Comparison of ENCODE assay signal across 13 cellular contexts in genomic region chr3:14377044-14377837, GRCh38. TPM values are rescaled to one million over a fixed set of nuclear protein-coding genes. Genes with fewer than 3 reads are reported as not detected.
DNase-seq lines count a peak whose midpoint lies in the region; ATAC-seq and TF ChIP-seq lines count a peak whose summit lies in the region.
"Had no signal": no experiment of that assay in that cellular context is flagged by ENCODE, and none has a peak within 500 bp of the region (broad histone marks: within the 10 kb centered on the region; RNA-seq: fewer than 3 reads in every experiment).

No MANE protein-coding gene starts in this region.

- H3K4me2 ChIP-seq in neural progenitor cell = no peak overlapping the region

- no peak for ATAC-seq in activated CD4-positive, alpha-beta T cell treated with anti-CD3 and anti-CD28 coated beads for 36 hours
- ATAC-seq in CD8-positive, alpha-beta T cell = no peak
- ATAC-seq in activated T-helper 17 cell treated with anti-CD3 and anti-CD28 coated beads, Interleukin-2, amount 50 U/mL, for 72 hours (replicated peaks) = no peak

- peaks cover 2% of the 10 kb centered on the region for H3K27me3 Mint-ChIP-seq in activated CD4-positive, alpha-beta T cell treated with anti-CD3 and anti-CD28 coated beads, Interleukin-2, amount 10 ng/mL, durations not matched to agents 24 days and 14 days
- H3K27me3 Mint-ChIP-seq in activated CD4-positive, alpha-beta T cell treated with anti-CD3 and anti-CD28 coated beads for 36 hours = no peaks in the 10 kb centered on the region
- H3K27me3 Mint-ChIP-seq in CD8-positive, alpha-beta T cell (ENCODE audit: low read depth) = no peaks in the 10 kb centered on the region
- no peaks in the 10 kb centered on the region for H3K27me3 Mint-ChIP-seq in activated T-helper 17 cell treated with anti-CD3 and anti-CD28 coated beads, Interleukin-2, amount 50 U/mL, for 72 hours
- H3K27me3 Mint-ChIP-seq in neural progenitor cell (ENCODE audit: insufficient read depth, low read depth) = peaks cover 8% of the 10 kb centered on the region

- H3K36me3 Mint-ChIP-seq in activated CD4-positive, alpha-beta T cell treated with anti-CD3 and anti-CD28 coated beads, Interleukin-2, amount 10 ng/mL, durations not matched to agents 24 days and 14 days (ENCODE audit: low read depth) = no peaks in the 10 kb centered on the region
- H3K36me3 Mint-ChIP-seq in activated CD4-positive, alpha-beta T cell treated with anti-CD3 and anti-CD28 coated beads for 36 hours (ENCODE audit: low read depth) = no peaks in the 10 kb centered on the region
- no peaks in the 10 kb centered on the region for H3K36me3 Mint-ChIP-seq in CD8-positive, alpha-beta T cell
- H3K36me3 Mint-ChIP-seq in activated T-helper 17 cell treated with anti-CD3 and anti-CD28 coated beads, Interleukin-2, amount 50 U/mL, for 72 hours (ENCODE audit: low read depth) = no peaks in the 10 kb centered on the region
- no peaks in the 10 kb centered on the region for H3K36me3 Mint-ChIP-seq in neural progenitor cell

- H3K4me3 ChIP-seq in CD8-positive, alpha-beta T cell (ENCODE audit: low read depth, low read length) = no peak overlapping the region
- H3K4me3 ChIP-seq in neural progenitor cell = no peak overlapping the region
- H3K4me3 ChIP-seq: tibial artery had no signal

- no peak for DNase-seq in activated CD4-positive, alpha-beta T cell treated with anti-CD3 and anti-CD28 coated beads, Interleukin-2, amount 10 ng/mL, durations not matched to agents 24 days and 14 days
- no peak for DNase-seq in activated CD4-positive, alpha-beta T cell treated with anti-CD3 and anti-CD28 coated beads for 36 hours
- no peak for DNase-seq in CD8-positive, alpha-beta T cell
- DNase-seq in neural progenitor cell (ENCODE audit: low spot score) = no peak
- no peak for DNase-seq in kidney tubule cell (ENCODE audit: low spot score)
- no peak for DNase-seq in activated effector memory CD4-positive, alpha-beta T cell treated with anti-CD3 and anti-CD28 coated beads, Interleukin-2, amount 50 U/mL, for 16 hours
- DNase-seq in nucleus accumbens (lab: John Stamatoyannopoulos, UW) = no peak
- DNase-seq: NCI-H1417; NCI-H526; stimulated activated CD4-positive, alpha-beta T cell treated with anti-CD3 and anti-CD28 coated beads, Interleukin-12 subunit alpha, Interleukin-12 subunit beta, amount 100 ng/mL, for 4 hours; tibial artery had no signal

- H3F3A ChIP-seq in neural progenitor cell (ENCODE audit: low read depth) = no peaks in the 10 kb centered on the region

- H3K4me1 ChIP-seq in CD8-positive, alpha-beta T cell (ENCODE audit: insufficient read depth, low read length) = peaks cover 16% of the 10 kb centered on the region
- peaks cover 7% of the 10 kb centered on the region for H3K4me1 ChIP-seq in neural progenitor cell

- H3K9me3 ChIP-seq in CD8-positive, alpha-beta T cell (ENCODE audit: low read length) = no peaks in the 10 kb centered on the region
- no peaks in the 10 kb centered on the region for H3K9me3 ChIP-seq in neural progenitor cell (ENCODE audit: low read depth)
- H3K9me3 ChIP-seq: tibial artery had no signal

- H3K9ac ChIP-seq in neural progenitor cell = no peak overlapping the region

- no peaks in the 10 kb centered on the region for H3K27me3 ChIP-seq in CD8-positive, alpha-beta T cell (ENCODE audit: insufficient read depth, low read length)
- no peaks in the 10 kb centered on the region for H3K27me3 ChIP-seq in neural progenitor cell
- H3K27me3 ChIP-seq: tibial artery had no signal

- TF ChIP-seq CTCF in CD8-positive, alpha-beta T cell (IDR thresholded peaks at IDR 0.05) = no peak
- no peak for TF ChIP-seq CTCF in neural progenitor cell (IDR thresholded peaks at IDR 0.05)

- H2AFZ ChIP-seq in neural progenitor cell (replicated peaks) = no peak overlapping the region

- POLR2A ChIA-PET in activated CD4-positive, alpha-beta T cell treated with anti-CD3 and anti-CD28 coated beads for 36 hours (lab: Charles Lee) = no interaction called here
- POLR2A ChIA-PET in CD8-positive, alpha-beta T cell (lab: Charles Lee) = interaction anchor here (1.0 kb wide), 1 partner anchor 15 kb away, joined by 3 read pairs; no protein-coding TSS in a partner anchor

- peak overlapping the region; percentile 64 for H3K27ac Mint-ChIP-seq in activated CD4-positive, alpha-beta T cell treated with anti-CD3 and anti-CD28 coated beads, Interleukin-2, amount 10 ng/mL, durations not matched to agents 24 days and 14 days
- no peak overlapping the region for H3K27ac Mint-ChIP-seq in activated CD4-positive, alpha-beta T cell treated with anti-CD3 and anti-CD28 coated beads for 36 hours
- H3K27ac Mint-ChIP-seq in CD8-positive, alpha-beta T cell = peak overlapping the region; percentile 22
- peak overlapping the region; percentile 84 for H3K27ac Mint-ChIP-seq in activated T-helper 17 cell treated with anti-CD3 and anti-CD28 coated beads, Interleukin-2, amount 50 U/mL, for 72 hours
- peak overlapping the region; percentile 42 for H3K27ac Mint-ChIP-seq in neural progenitor cell

- CTCF ChIA-PET in activated CD4-positive, alpha-beta T cell treated with anti-CD3 and anti-CD28 coated beads for 36 hours (lab: Charles Lee) = interaction anchor here (0.6 kb wide), 1 partner anchor 21 kb away, joined by 3 read pairs; no protein-coding TSS in a partner anchor
- CTCF ChIA-PET in CD8-positive, alpha-beta T cell (lab: Charles Lee) = interaction anchor here (0.6 to 3.2 kb wide), 3 partner anchors 90 to 161 kb away, joined by 3 to 15 read pairs (median 4); no protein-coding TSS in a partner anchor

- H3K79me2 ChIP-seq in neural progenitor cell (ENCODE audit: low read depth) = no peaks in the 10 kb centered on the region

- intact Hi-C loops in activated CD4-positive, alpha-beta T cell treated with anti-CD3 and anti-CD28 coated beads, Interleukin-2, amount 10 ng/mL, durations not matched to agents 24 days and 14 days (cut with micrococcal nuclease) = no loop called here
- intact Hi-C loops in activated CD4-positive, alpha-beta T cell treated with anti-CD3 and anti-CD28 coated beads for 36 hours (cut with DNase I, micrococcal nuclease) = no loop called here
- intact Hi-C loops in CD8-positive, alpha-beta T cell (cut with DNase I, micrococcal nuclease) = no loop called here

- H4K20me1 ChIP-seq in neural progenitor cell (ENCODE audit: low read depth) = no peaks in the 10 kb centered on the region

- H3K4me3 Mint-ChIP-seq in activated CD4-positive, alpha-beta T cell treated with anti-CD3 and anti-CD28 coated beads, Interleukin-2, amount 10 ng/mL, durations not matched to agents 24 days and 14 days = no peak overlapping the region
- no peak overlapping the region for H3K4me3 Mint-ChIP-seq in activated CD4-positive, alpha-beta T cell treated with anti-CD3 and anti-CD28 coated beads for 36 hours
- no peak overlapping the region for H3K4me3 Mint-ChIP-seq in CD8-positive, alpha-beta T cell
- H3K4me3 Mint-ChIP-seq in activated T-helper 17 cell treated with anti-CD3 and anti-CD28 coated beads, Interleukin-2, amount 50 U/mL, for 72 hours = peak overlapping the region; percentile 47
- H3K4me3 Mint-ChIP-seq in neural progenitor cell = no peak overlapping the region

- H3K36me3 ChIP-seq in CD8-positive, alpha-beta T cell (ENCODE audit: insufficient read depth, low read length) = no peaks in the 10 kb centered on the region
- H3K36me3 ChIP-seq in neural progenitor cell = no peaks in the 10 kb centered on the region
- H3K36me3 ChIP-seq: tibial artery had no signal

- no peak overlapping the region for H3K27ac ChIP-seq in CD8-positive, alpha-beta T cell (ENCODE audit: low read depth, low read length)
- H3K27ac ChIP-seq in neural progenitor cell = no peak overlapping the region
- H3K27ac ChIP-seq: epithelial cell of prostate, tibial artery had no signal

- H3K9me3 Mint-ChIP-seq in activated CD4-positive, alpha-beta T cell treated with anti-CD3 and anti-CD28 coated beads, Interleukin-2, amount 10 ng/mL, durations not matched to agents 24 days and 14 days = no peaks in the 10 kb centered on the region
- H3K9me3 Mint-ChIP-seq in activated CD4-positive, alpha-beta T cell treated with anti-CD3 and anti-CD28 coated beads for 36 hours (ENCODE audit: low read depth) = no peaks in the 10 kb centered on the region
- peaks cover 7% of the 10 kb centered on the region for H3K9me3 Mint-ChIP-seq in CD8-positive, alpha-beta T cell
- H3K9me3 Mint-ChIP-seq in activated T-helper 17 cell treated with anti-CD3 and anti-CD28 coated beads, Interleukin-2, amount 50 U/mL, for 72 hours = peaks cover 4% of the 10 kb centered on the region
- no peaks in the 10 kb centered on the region for H3K9me3 Mint-ChIP-seq in neural progenitor cell

- peaks cover 14% of the 10 kb centered on the region for H3K4me1 Mint-ChIP-seq in activated CD4-positive, alpha-beta T cell treated with anti-CD3 and anti-CD28 coated beads, Interleukin-2, amount 10 ng/mL, durations not matched to agents 24 days and 14 days
- H3K4me1 Mint-ChIP-seq in activated CD4-positive, alpha-beta T cell treated with anti-CD3 and anti-CD28 coated beads for 36 hours = peaks cover 17% of the 10 kb centered on the region
- peaks cover 21% of the 10 kb centered on the region for H3K4me1 Mint-ChIP-seq in CD8-positive, alpha-beta T cell (ENCODE audit: low read depth)
- H3K4me1 Mint-ChIP-seq in activated T-helper 17 cell treated with anti-CD3 and anti-CD28 coated beads, Interleukin-2, amount 50 U/mL, for 72 hours = peaks cover 13% of the 10 kb centered on the region
- peaks cover 13% of the 10 kb centered on the region for H3K4me1 Mint-ChIP-seq in neural progenitor cell

RNA-seq across cellular contexts. Expression of gene SLC6A6, which starts 25.2 kb away (rescaled TPM):
- total RNA-seq in activated CD4-positive, alpha-beta T cell treated with anti-CD3 and anti-CD28 coated beads, Interleukin-2, amount 10 ng/mL, durations not matched to agents 24 days and 14 days = 53.9 and 63.7 TPM in 2 replicates
- 10 to 100 TPM; 51.7 to 54.2 TPM for total RNA-seq in activated CD4-positive, alpha-beta T cell treated with anti-CD3 and anti-CD28 coated beads for 36 hours
- 10 to 100 TPM; 25.8 to 30.9 TPM for total RNA-seq in CD8-positive, alpha-beta T cell
- total RNA-seq in activated T-helper 17 cell treated with anti-CD3 and anti-CD28 coated beads, Interleukin-2, amount 50 U/mL, for 72 hours = 100 to 1,000 TPM in 1 of 2 donors, 10 to 100 TPM in 1; 80.1 to 219 TPM
- total RNA-seq in neural progenitor cell (ENCODE audit: low replicate concordance) = 32.9 and 37.2 TPM in 2 replicates
